22 cellular contexts compared by ENCODE assay signal in genomic region chr3:186844908-186845307, GRCh38. TPM values are rescaled to one million over a fixed set of nuclear protein-coding genes. Genes with fewer than 3 reads are reported as not detected.
"Had no signal": no experiment of that assay in that cellular context is flagged by ENCODE, and none has a peak within 500 bp of the region (broad histone marks: within the 10 kb centered on the region; RNA-seq: fewer than 3 reads in every experiment).

No MANE protein-coding gene starts in this region.

- H3K36me3 ChIP-seq: pancreas, right lobe of liver, tibial artery had no signal

- H3K4me3 Mint-ChIP-seq: naive thymus-derived CD4-positive, alpha-beta T cell; nephron progenitor cell; stimulated activated effector memory CD8-positive, alpha-beta T cell treated with anti-CD3 and anti-CD28 coated beads, Interleukin-12 subunit alpha, Interleukin-12 subunit beta, amount 100 ng/mL, for 72 hours had no signal

- H2AFZ ChIP-seq: hepatocyte had no signal

- H3K9me3 ChIP-seq: pancreas, right lobe of liver, tibial artery had no signal

- H3K4me1 ChIP-seq: pancreas had no signal

- H3K27me3 ChIP-seq: pancreas, right lobe of liver had no signal

- ATAC-seq: left lobe of liver; naive thymus-derived CD4-positive, alpha-beta T cell; pancreas; stimulated activated effector memory CD8-positive, alpha-beta T cell treated with anti-CD3 and anti-CD28 coated beads, Interleukin-12 subunit alpha, Interleukin-12 subunit beta, amount 100 ng/mL, for 72 hours; stimulated activated naive CD8-positive, alpha-beta T cell treated with anti-CD3 and anti-CD28 coated beads, Interleukin-15, Interleukin-2, amounts not matched to agents 100 U/mL and 50 U/mL, for 24 hours had no signal

- H3K9me3 Mint-ChIP-seq: naive thymus-derived CD4-positive, alpha-beta T cell; nephron progenitor cell; stimulated activated effector memory CD8-positive, alpha-beta T cell treated with anti-CD3 and anti-CD28 coated beads, Interleukin-12 subunit alpha, Interleukin-12 subunit beta, amount 100 ng/mL, for 72 hours had no signal

- H3K27ac Mint-ChIP-seq: naive thymus-derived CD4-positive, alpha-beta T cell; nephron progenitor cell; progenitor cell of endocrine pancreas; stimulated activated effector memory CD8-positive, alpha-beta T cell treated with anti-CD3 and anti-CD28 coated beads, Interleukin-12 subunit alpha, Interleukin-12 subunit beta, amount 100 ng/mL, for 72 hours had no signal

- H3K4me2 ChIP-seq: hepatocyte had no signal

- FAIRE-seq: colon, pancreas had no signal

- H3K4me1 Mint-ChIP-seq: nephron progenitor cell had no signal

- DNase-seq: cerebellar nuclear complex; dermis blood vessel endothelial cell; effector CD4-positive, alpha-beta T cell; foreskin melanocyte; kidney glomerular epithelial cell; mammary epithelial cell; naive thymus-derived CD4-positive, alpha-beta T cell; nephron progenitor cell; nucleus accumbens; pancreas; right lobe of liver; stimulated activated CD4-positive, alpha-beta T cell treated with anti-CD3 and anti-CD28 coated beads, Interleukin-4, amount 100 ng/mL, for 1 hour; stimulated activated CD8-positive, alpha-beta memory T cell treated with anti-CD3 and anti-CD28 coated beads, Interleukin-4, amount 100 ng/mL, for 48 hours; stimulated activated naive CD8-positive, alpha-beta T cell treated with anti-CD3 and anti-CD28 coated beads, Interleukin-15, Interleukin-2, amounts not matched to agents 100 U/mL and 50 U/mL, for 24 hours; tibial artery had no signal

- H3K4me3 ChIP-seq: hepatocyte, pancreas, right lobe of liver, tibial artery had no signal

- H3K27ac ChIP-seq: hepatocyte, pancreas, right lobe of liver, tibial artery had no signal

- H3K36me3 Mint-ChIP-seq: naive thymus-derived CD4-positive, alpha-beta T cell had no signal

RNA-seq across cellular contexts. Expression of gene ADIPOQ, which starts 2.4 kb away (rescaled TPM):
- total RNA-seq: dermis blood vessel endothelial cell; hepatocyte; left lobe of liver; mammary epithelial cell; naive thymus-derived CD4-positive, alpha-beta T cell; progenitor cell of endocrine pancreas; renal cortical epithelial cell; right lobe of liver; temporal lobe had no signal
- polyA plus RNA-seq: hepatocyte; mammary epithelial cell; naive thymus-derived CD4-positive, alpha-beta T cell had no signal
